ENCODE assay signal across 1 cellular context in genomic region chr7:36036590-36036989, GRCh38.
TF ChIP-seq lines count a peak whose summit lies in the region.

No MANE protein-coding gene starts in this region.

TF ChIP-seq in endothelial cell of umbilical vein, 7 proteins besides CTCF, POLR2A, EP300 and RAD21:
- TF ChIP-seq POLR2AphosphoS5 (IDR thresholded peaks at IDR 0.05; ENCODE audit: insufficient read depth, low read depth, low read length) (no peak), GATA2 (IDR thresholded peaks at IDR 0.05; ENCODE audit: insufficient read depth, insufficient read length, low read depth, low read length) (peak; percentile 39), MYC (IDR thresholded peaks at IDR 0.05; ENCODE audit: low read depth, low read length) (no peak), FOS (IDR thresholded peaks at IDR 0.05; ENCODE audit: borderline replicate concordance, insufficient read depth, low read length) (no peak), EZH2 (IDR thresholded peaks at IDR 0.05; ENCODE audit: borderline replicate concordance, low read depth, low read length, severe bottlenecking) (no peak), JUN (IDR thresholded peaks at IDR 0.05; ENCODE audit: borderline replicate concordance, insufficient read depth, insufficient read length, low read depth) (no peak), MAX (IDR thresholded peaks at IDR 0.05; ENCODE audit: insufficient read depth, insufficient read length) (no peak)
